Comparison of ENCODE assay signal across 2 cellular contexts in the genomic region with DNA sequence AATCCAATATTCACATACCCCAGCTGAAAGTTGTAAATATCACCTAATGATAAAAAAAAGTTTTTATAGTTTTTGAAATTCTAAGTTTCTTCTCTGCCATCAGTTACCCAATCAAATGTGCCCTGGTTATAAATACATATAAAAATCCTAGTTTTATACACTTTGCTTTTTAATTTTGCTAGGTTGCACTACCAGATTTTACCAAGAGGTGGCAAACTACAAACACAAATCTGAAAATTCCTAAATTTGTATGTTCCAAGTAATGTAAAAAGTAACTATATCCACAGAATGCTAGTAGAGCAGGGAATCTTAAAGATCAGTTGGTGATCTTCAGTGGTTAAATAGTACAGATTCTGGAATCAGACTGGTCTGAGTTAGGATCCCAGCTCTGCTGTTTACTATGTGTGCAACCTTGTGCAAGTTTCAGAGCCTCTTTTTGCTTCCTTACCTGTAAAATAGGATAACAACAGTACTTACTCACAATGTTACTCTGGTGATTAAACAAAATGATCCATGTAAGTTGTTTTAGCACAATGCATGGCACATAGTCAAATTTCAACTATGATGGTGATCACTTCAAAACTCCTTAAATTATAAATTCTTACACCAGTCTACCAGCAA.
TF ChIP-seq lines count a peak whose summit lies in the region.

No MANE protein-coding gene starts in this region.

TF ChIP-seq in SK-N-SH, 30 proteins besides CTCF, POLR2A, EP300 and RAD21 (continued from another document):
- TF ChIP-seq, protein P1, sequence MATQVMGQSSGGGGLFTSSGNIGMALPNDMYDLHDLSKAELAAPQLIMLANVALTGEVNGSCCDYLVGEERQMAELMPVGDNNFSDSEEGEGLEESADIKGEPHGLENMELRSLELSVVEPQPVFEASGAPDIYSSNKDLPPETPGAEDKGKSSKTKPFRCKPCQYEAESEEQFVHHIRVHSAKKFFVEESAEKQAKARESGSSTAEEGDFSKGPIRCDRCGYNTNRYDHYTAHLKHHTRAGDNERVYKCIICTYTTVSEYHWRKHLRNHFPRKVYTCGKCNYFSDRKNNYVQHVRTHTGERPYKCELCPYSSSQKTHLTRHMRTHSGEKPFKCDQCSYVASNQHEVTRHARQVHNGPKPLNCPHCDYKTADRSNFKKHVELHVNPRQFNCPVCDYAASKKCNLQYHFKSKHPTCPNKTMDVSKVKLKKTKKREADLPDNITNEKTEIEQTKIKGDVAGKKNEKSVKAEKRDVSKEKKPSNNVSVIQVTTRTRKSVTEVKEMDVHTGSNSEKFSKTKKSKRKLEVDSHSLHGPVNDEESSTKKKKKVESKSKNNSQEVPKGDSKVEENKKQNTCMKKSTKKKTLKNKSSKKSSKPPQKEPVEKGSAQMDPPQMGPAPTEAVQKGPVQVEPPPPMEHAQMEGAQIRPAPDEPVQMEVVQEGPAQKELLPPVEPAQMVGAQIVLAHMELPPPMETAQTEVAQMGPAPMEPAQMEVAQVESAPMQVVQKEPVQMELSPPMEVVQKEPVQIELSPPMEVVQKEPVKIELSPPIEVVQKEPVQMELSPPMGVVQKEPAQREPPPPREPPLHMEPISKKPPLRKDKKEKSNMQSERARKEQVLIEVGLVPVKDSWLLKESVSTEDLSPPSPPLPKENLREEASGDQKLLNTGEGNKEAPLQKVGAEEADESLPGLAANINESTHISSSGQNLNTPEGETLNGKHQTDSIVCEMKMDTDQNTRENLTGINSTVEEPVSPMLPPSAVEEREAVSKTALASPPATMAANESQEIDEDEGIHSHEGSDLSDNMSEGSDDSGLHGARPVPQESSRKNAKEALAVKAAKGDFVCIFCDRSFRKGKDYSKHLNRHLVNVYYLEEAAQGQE (IDR thresholded peaks at IDR 0.05; ENCODE audit: low read depth, low read length), result no peak
- TF ChIP-seq, protein P2, sequence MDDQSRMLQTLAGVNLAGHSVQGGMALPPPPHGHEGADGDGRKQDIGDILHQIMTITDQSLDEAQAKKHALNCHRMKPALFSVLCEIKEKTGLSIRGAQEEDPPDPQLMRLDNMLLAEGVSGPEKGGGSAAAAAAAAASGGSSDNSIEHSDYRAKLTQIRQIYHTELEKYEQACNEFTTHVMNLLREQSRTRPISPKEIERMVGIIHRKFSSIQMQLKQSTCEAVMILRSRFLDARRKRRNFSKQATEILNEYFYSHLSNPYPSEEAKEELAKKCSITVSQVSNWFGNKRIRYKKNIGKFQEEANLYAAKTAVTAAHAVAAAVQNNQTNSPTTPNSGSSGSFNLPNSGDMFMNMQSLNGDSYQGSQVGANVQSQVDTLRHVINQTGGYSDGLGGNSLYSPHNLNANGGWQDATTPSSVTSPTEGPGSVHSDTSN (IDR thresholded peaks at IDR 0.05), result no peak
- no peak for TF ChIP-seq MEF2A (IDR thresholded peaks at IDR 0.05; ENCODE audit: borderline replicate concordance, low read depth)
- TF ChIP-seq, protein P3, sequence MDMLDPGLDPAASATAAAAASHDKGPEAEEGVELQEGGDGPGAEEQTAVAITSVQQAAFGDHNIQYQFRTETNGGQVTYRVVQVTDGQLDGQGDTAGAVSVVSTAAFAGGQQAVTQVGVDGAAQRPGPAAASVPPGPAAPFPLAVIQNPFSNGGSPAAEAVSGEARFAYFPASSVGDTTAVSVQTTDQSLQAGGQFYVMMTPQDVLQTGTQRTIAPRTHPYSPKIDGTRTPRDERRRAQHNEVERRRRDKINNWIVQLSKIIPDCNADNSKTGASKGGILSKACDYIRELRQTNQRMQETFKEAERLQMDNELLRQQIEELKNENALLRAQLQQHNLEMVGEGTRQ (IDR thresholded peaks at IDR 0.05; ENCODE audit: borderline replicate concordance, low read depth, low read length), result no peak
- TF ChIP-seq SMC3 (IDR thresholded peaks at IDR 0.05; ENCODE audit: low read depth, low read length), result peak; percentile 68

TF ChIP-seq in SK-N-SH treated with all-trans-retinoic acid at 6 μM for 48 hours, 23 proteins besides CTCF, POLR2A, EP300 and RAD21 (continued from another document):
- TF ChIP-seq, protein P4, sequence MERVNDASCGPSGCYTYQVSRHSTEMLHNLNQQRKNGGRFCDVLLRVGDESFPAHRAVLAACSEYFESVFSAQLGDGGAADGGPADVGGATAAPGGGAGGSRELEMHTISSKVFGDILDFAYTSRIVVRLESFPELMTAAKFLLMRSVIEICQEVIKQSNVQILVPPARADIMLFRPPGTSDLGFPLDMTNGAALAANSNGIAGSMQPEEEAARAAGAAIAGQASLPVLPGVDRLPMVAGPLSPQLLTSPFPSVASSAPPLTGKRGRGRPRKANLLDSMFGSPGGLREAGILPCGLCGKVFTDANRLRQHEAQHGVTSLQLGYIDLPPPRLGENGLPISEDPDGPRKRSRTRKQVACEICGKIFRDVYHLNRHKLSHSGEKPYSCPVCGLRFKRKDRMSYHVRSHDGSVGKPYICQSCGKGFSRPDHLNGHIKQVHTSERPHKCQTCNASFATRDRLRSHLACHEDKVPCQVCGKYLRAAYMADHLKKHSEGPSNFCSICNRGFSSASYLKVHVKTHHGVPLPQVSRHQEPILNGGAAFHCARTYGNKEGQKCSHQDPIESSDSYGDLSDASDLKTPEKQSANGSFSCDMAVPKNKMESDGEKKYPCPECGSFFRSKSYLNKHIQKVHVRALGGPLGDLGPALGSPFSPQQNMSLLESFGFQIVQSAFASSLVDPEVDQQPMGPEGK (CRISPR knock-in tag; IDR thresholded peaks at IDR 0.05; ENCODE audit: borderline replicate concordance), result no peak
- TF ChIP-seq PPARA (CRISPR knock-in tag; IDR thresholded peaks at IDR 0.05; ENCODE audit: borderline replicate concordance) (no peak), ZNF70 (CRISPR knock-in tag; IDR thresholded peaks at IDR 0.05) (no peak), BACH2 (CRISPR knock-in tag; IDR thresholded peaks at IDR 0.05; ENCODE audit: borderline replicate concordance) (no peak), OSR1 (CRISPR knock-in tag; IDR thresholded peaks at IDR 0.05) (no peak), ZFP30 (CRISPR knock-in tag; IDR thresholded peaks at IDR 0.05) (no peak), TCF4 (CRISPR knock-in tag; IDR thresholded peaks at IDR 0.05; ENCODE audit: borderline replicate concordance) (no peak), ARNTL (CRISPR knock-in tag; IDR thresholded peaks at IDR 0.05; ENCODE audit: borderline replicate concordance, low read depth) (no peak), SNAI2 (CRISPR knock-in tag; IDR thresholded peaks at IDR 0.05) (no peak), ZFP3 (CRISPR knock-in tag; IDR thresholded peaks at IDR 0.05) (no peak), ISL1 (CRISPR knock-in tag; IDR thresholded peaks at IDR 0.05) (no peak), GLIS3 (CRISPR knock-in tag; IDR thresholded peaks at IDR 0.05) (no peak)
- TF ChIP-seq, protein P5, sequence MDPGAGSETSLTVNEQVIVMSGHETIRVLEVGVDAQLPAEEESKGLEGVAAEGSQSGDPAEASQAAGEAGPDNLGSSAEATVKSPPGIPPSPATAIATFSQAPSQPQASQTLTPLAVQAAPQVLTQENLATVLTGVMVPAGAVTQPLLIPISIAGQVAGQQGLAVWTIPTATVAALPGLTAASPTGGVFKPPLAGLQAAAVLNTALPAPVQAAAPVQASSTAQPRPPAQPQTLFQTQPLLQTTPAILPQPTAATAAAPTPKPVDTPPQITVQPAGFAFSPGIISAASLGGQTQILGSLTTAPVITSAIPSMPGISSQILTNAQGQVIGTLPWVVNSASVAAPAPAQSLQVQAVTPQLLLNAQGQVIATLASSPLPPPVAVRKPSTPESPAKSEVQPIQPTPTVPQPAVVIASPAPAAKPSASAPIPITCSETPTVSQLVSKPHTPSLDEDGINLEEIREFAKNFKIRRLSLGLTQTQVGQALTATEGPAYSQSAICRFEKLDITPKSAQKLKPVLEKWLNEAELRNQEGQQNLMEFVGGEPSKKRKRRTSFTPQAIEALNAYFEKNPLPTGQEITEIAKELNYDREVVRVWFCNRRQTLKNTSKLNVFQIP (CRISPR knock-in tag; IDR thresholded peaks at IDR 0.05; ENCODE audit: borderline replicate concordance, low read depth), result no peak
- TF ChIP-seq, protein P6, sequence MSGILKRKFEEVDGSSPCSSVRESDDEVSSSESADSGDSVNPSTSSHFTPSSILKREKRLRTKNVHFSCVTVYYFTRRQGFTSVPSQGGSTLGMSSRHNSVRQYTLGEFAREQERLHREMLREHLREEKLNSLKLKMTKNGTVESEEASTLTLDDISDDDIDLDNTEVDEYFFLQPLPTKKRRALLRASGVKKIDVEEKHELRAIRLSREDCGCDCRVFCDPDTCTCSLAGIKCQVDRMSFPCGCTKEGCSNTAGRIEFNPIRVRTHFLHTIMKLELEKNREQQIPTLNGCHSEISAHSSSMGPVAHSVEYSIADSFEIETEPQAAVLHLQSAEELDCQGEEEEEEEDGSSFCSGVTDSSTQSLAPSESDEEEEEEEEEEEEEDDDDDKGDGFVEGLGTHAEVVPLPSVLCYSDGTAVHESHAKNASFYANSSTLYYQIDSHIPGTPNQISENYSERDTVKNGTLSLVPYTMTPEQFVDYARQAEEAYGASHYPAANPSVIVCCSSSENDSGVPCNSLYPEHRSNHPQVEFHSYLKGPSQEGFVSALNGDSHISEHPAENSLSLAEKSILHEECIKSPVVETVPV (CRISPR knock-in tag; IDR thresholded peaks at IDR 0.05), result no peak
- TF ChIP-seq, protein P7, sequence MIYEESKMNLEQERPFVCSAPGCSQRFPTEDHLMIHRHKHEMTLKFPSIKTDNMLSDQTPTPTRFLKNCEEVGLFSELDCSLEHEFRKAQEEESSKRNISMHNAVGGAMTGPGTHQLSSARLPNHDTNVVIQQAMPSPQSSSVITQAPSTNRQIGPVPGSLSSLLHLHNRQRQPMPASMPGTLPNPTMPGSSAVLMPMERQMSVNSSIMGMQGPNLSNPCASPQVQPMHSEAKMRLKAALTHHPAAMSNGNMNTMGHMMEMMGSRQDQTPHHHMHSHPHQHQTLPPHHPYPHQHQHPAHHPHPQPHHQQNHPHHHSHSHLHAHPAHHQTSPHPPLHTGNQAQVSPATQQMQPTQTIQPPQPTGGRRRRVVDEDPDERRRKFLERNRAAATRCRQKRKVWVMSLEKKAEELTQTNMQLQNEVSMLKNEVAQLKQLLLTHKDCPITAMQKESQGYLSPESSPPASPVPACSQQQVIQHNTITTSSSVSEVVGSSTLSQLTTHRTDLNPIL (CRISPR knock-in tag; IDR thresholded peaks at IDR 0.05; ENCODE audit: low read depth), result no peak
